Comparison of ENCODE assay signal across 29 cellular contexts in genomic region chr12:6975297-6976032, GRCh38. TPM values are rescaled to one million over a fixed set of nuclear protein-coding genes. Genes with fewer than 3 reads are reported as not detected.
DNase-seq lines count a peak whose midpoint lies in the region; ATAC-seq, FAIRE-seq and TF ChIP-seq lines count a peak whose summit lies in the region.
"Had no signal": no experiment of that assay in that cellular context is flagged by ENCODE, and none has a peak within 500 bp of the region (broad histone marks: within the 10 kb centered on the region; RNA-seq: fewer than 3 reads in every experiment).

No MANE protein-coding gene starts in this region.

- peaks cover 43% of the 10 kb centered on the region for H3K4me1 ChIP-seq in HepG2 (ENCODE audit: insufficient read depth, low read length)
- H3K4me1 ChIP-seq in right lobe of liver = peaks cover 0 to 17% (median 1%) of the 10 kb centered on the region in 4 donors
- peaks cover 14 to 18% (median 15%) of the 10 kb centered on the region in 4 donors for H3K4me1 ChIP-seq in esophagus muscularis mucosa

- intact Hi-C loops in HepG2 (cut with micrococcal nuclease; ENCODE audit: unreplicated experiment) (no loop called here), right lobe of liver (cut with DNase I) (no loop called here), esophagus muscularis mucosa (cut with DNase I) (no loop called here)
- intact Hi-C loops in activated CD8-positive, alpha-beta T cell treated with anti-CD3 and anti-CD28 coated beads for 36 hours (cut with micrococcal nuclease) = no loop called here

- CTCF ChIA-PET in HepG2 (lab: Yijun Ruan, JAX; ENCODE audit: low intra/inter-chr PET ratio, low total read pairs) = no interaction called here
- CTCF ChIA-PET in activated CD8-positive, alpha-beta T cell treated with anti-CD3 and anti-CD28 coated beads for 36 hours (lab: Charles Lee) = interaction anchor here (0.8 to 1.9 kb wide), 7 partner anchors 8 to 139 kb away, joined by 3 to 7 read pairs (median 5); partner anchors contain the start of genes C1RL and LPCAT3

- FAIRE-seq in HepG2 (lab: Jason Lieb, UNC) = no peak
- no peak for FAIRE-seq in D721Med (lab: Jason Lieb, UNC)

- H3K27ac ChIP-seq in HepG2 (ENCODE audit: extremely low read length, insufficient read depth, low read length) = no peak overlapping the region
- no peak overlapping the region for H3K27ac ChIP-seq in right lobe of liver
- no peak overlapping the region for H3K27ac ChIP-seq in esophagus muscularis mucosa (replicated peaks in 1 of 4)
- H3K27ac ChIP-seq: ascending aorta, heart right ventricle, left lung, parathyroid adenoma, vagina had no signal

- peaks cover 24% of the 10 kb centered on the region for H3K79me2 ChIP-seq in HepG2 (ENCODE audit: insufficient read depth, low read length)

- H3K36me3 ChIP-seq in HepG2 (replicated peaks in 1 of 2; ENCODE audit: control insufficient read depth in 1 of 2, insufficient read depth in 2 of 2, low read length in 2 of 2) (peaks cover 14 to 42% of the 10 kb centered on the region in 2 experiments), right lobe of liver (peaks cover 0 to 64% (median 37%) of the 10 kb centered on the region in 4 donors), esophagus muscularis mucosa (peaks cover 37 to 73% (median 68%) of the 10 kb centered on the region in 4 donors)

- no peak overlapping the region for H3K9ac ChIP-seq in HepG2 (ENCODE audit: insufficient read depth, low read depth, low read length)
- H3K9ac ChIP-seq: parathyroid adenoma had no signal

- peaks cover 71% of the 10 kb centered on the region for H3K36me3 Mint-ChIP-seq in activated CD8-positive, alpha-beta T cell treated with anti-CD3 and anti-CD28 coated beads for 36 hours (ENCODE audit: low read depth)
- H3K36me3 Mint-ChIP-seq in type B pancreatic cell = peaks cover 31% of the 10 kb centered on the region

- H3K9me3 Mint-ChIP-seq in activated CD8-positive, alpha-beta T cell treated with anti-CD3 and anti-CD28 coated beads for 36 hours = no peaks in the 10 kb centered on the region
- no peaks in the 10 kb centered on the region for H3K9me3 Mint-ChIP-seq in type B pancreatic cell
- H3K9me3 Mint-ChIP-seq: CD14-positive monocyte; dendritic cell treated with granulocyte-macrophage colony-stimulating factor and Interleukin-4, amounts not matched to agents 40 ng/mL and 50 ng/mL, for 4 days; mesothelial cell of epicardium; natural killer cell had no signal

- ATAC-seq in HepG2 (no peak), right lobe of liver (no peak), GM21367 (IDR thresholded peaks at IDR 0.05; ENCODE audit: unreplicated experiment) (no peak)
- ATAC-seq in activated CD8-positive, alpha-beta T cell treated with anti-CD3 and anti-CD28 coated beads for 36 hours = no peak
- ATAC-seq: HCT116, heart right ventricle, left lung, natural killer cell had no signal

- no peak for TF ChIP-seq CTCF in HepG2 (CRISPR knock-in tag; IDR thresholded peaks at IDR 0.05)
- no peak for TF ChIP-seq CTCF in right lobe of liver (IDR thresholded peaks at IDR 0.05)
- TF ChIP-seq CTCF in activated CD8-positive, alpha-beta T cell treated with anti-CD3 and anti-CD28 coated beads for 36 hours (IDR thresholded peaks at IDR 0.05) = no peak
- TF ChIP-seq CTCF in type B pancreatic cell (conservative IDR thresholded peaks at IDR 0.05) = no peak
- TF ChIP-seq CTCF in D721Med (IDR thresholded peaks at IDR 0.05; ENCODE audit: insufficient read depth, missing control alignments) = no peak
- no peak for TF ChIP-seq CTCF in esophagus muscularis mucosa (IDR thresholded peaks at IDR 0.05)

- TF ChIP-seq POLR2A in HepG2 (IDR thresholded peaks at IDR 0.05; ENCODE audit: insufficient read depth in 1 of 2, low read depth in 2 of 2, low read length in 2 of 2) (no peak), right lobe of liver (IDR thresholded peaks at IDR 0.05) (no peak), erythroblast (IDR thresholded peaks at IDR 0.05; ENCODE audit: low read length) (peak; percentile 26), esophagus muscularis mucosa (IDR thresholded peaks at IDR 0.05; ENCODE audit: low read depth) (no peak)

- H3K27ac Mint-ChIP-seq in activated CD8-positive, alpha-beta T cell treated with anti-CD3 and anti-CD28 coated beads for 36 hours = peak overlapping the region; percentile 76
- H3K27ac Mint-ChIP-seq in type B pancreatic cell = no peak overlapping the region
- H3K27ac Mint-ChIP-seq: dendritic cell treated with granulocyte-macrophage colony-stimulating factor and Interleukin-4, amounts not matched to agents 40 ng/mL and 50 ng/mL, for 4 days; mesothelial cell of epicardium; natural killer cell had no signal

- no peak for TF ChIP-seq RAD21 in HepG2 (CRISPR knock-in tag; IDR thresholded peaks at IDR 0.05)

- BruUV-seq in HepG2 (replicated peaks; lab: Mats Ljungman, UMichigan) = no TSS peak

- peaks cover 34% of the 10 kb centered on the region for H3K4me1 Mint-ChIP-seq in activated CD8-positive, alpha-beta T cell treated with anti-CD3 and anti-CD28 coated beads for 36 hours (ENCODE audit: low read depth)
- peaks cover 5% of the 10 kb centered on the region for H3K4me1 Mint-ChIP-seq in type B pancreatic cell (ENCODE audit: unreplicated experiment)

- no peaks in the 10 kb centered on the region for H3K27me3 Mint-ChIP-seq in activated CD8-positive, alpha-beta T cell treated with anti-CD3 and anti-CD28 coated beads for 36 hours
- no peaks in the 10 kb centered on the region for H3K27me3 Mint-ChIP-seq in type B pancreatic cell
- H3K27me3 Mint-ChIP-seq: dendritic cell treated with granulocyte-macrophage colony-stimulating factor and Interleukin-4, amounts not matched to agents 40 ng/mL and 50 ng/mL, for 4 days had no signal

- no peaks in the 10 kb centered on the region for H4K20me1 ChIP-seq in HepG2 (ENCODE audit: insufficient read depth, low read length)

- H3K27me3 ChIP-seq in HepG2 (ENCODE audit: control insufficient read depth in 1 of 2, insufficient read depth in 2 of 2, low read length in 2 of 2) (no peaks in the 10 kb centered on the region; a peak in 1 of 5 replicates), right lobe of liver (no peaks in the 10 kb centered on the region), esophagus muscularis mucosa (no peaks in the 10 kb centered on the region)
- H3K27me3 ChIP-seq: ascending aorta, heart right ventricle, left lung, vagina had no signal

- no peak for TF ChIP-seq EP300 in HepG2 (IDR thresholded peaks at IDR 0.05; ENCODE audit: low read depth in 2 of 2, low read length in 2 of 2)
- no peak for TF ChIP-seq EP300 in HepG2 (CRISPR knock-in tag; IDR thresholded peaks at IDR 0.05; ENCODE audit: borderline replicate concordance)
- no peak for TF ChIP-seq EP300 in esophagus muscularis mucosa (IDR thresholded peaks at IDR 0.05)

- no peak overlapping the region for H2AFZ ChIP-seq in HepG2 (ENCODE audit: low read length)
- H2AFZ ChIP-seq: parathyroid adenoma had no signal

- H3K4me2 ChIP-seq in HepG2 (ENCODE audit: low read depth, low read length) = no peak overlapping the region

- POLR2A ChIA-PET in HepG2 (lab: Yijun Ruan, JAX) = interaction anchor here (0.6 to 2.2 kb wide), 5 partner anchors 29 to 133 kb away, joined by 3 to 10 read pairs (median 4); partner anchors contain the start of genes C12orf57, LPCAT3 and RNU7-1
- POLR2A ChIA-PET in activated CD8-positive, alpha-beta T cell treated with anti-CD3 and anti-CD28 coated beads for 36 hours (lab: Charles Lee) = interaction anchor here (1.5 to 11.2 kb wide), 3 partner anchors 35 to 133 kb away, joined by 4 to 198 read pairs (median 12); partner anchors contain the start of genes C12orf57, LPCAT3 and RNU7-1

- H3K9me3 ChIP-seq in HepG2 (ENCODE audit: low read length) (no peaks in the 10 kb centered on the region), right lobe of liver (no peaks in the 10 kb centered on the region), esophagus muscularis mucosa (no peaks in the 10 kb centered on the region)
- H3K9me3 ChIP-seq: ascending aorta, heart right ventricle, left lung, vagina had no signal

- H3K4me3 ChIP-seq in HepG2 (replicated peaks in 1 of 3; ENCODE audit: insufficient read depth in 1 of 3, low read depth in 2 of 3, low read length in 3 of 3) = no peak overlapping the region
- no peak overlapping the region for H3K4me3 ChIP-seq in right lobe of liver
- H3K4me3 ChIP-seq in esophagus muscularis mucosa = no peak overlapping the region
- H3K4me3 ChIP-seq: ascending aorta, heart right ventricle, left lung, vagina had no signal

- no peak overlapping the region for H3K4me3 Mint-ChIP-seq in activated CD8-positive, alpha-beta T cell treated with anti-CD3 and anti-CD28 coated beads for 36 hours
- peak overlapping the region; percentile 10 for H3K4me3 Mint-ChIP-seq in type B pancreatic cell
- H3K4me3 Mint-ChIP-seq: CD14-positive monocyte; dendritic cell treated with granulocyte-macrophage colony-stimulating factor and Interleukin-4, amounts not matched to agents 40 ng/mL and 50 ng/mL, for 4 days; mesothelial cell of epicardium; natural killer cell had no signal

- in situ Hi-C loops in HepG2 (cut with HindIII; ENCODE audit: extremely low pct_ligation_motif_present, low pct_unique_long_range_greater_than_20kb) = no loop called here

- WGBS in HepG2 (ENCODE audit: low lambda C conversion rate) = 100% methylated on average over 2 of the region's 2 CpGs
- 94% methylated on average over 2 of the region's 2 CpGs for WGBS in right lobe of liver (ENCODE audit: insufficient coverage, low coverage, low lambda C conversion rate, missing lambda C conversion rate)
- WGBS in esophagus muscularis mucosa = 92% methylated on average over 2 of the region's 2 CpGs

- DNase-seq in HepG2 (ENCODE audit: low spot score) = no peak
- no peak for DNase-seq in right lobe of liver
- DNase-seq in activated CD8-positive, alpha-beta T cell treated with anti-CD3 and anti-CD28 coated beads for 36 hours = no peak
- no peak for DNase-seq in erythroblast (lab: John Stamatoyannopoulos, UW)
- no peak for DNase-seq in type B pancreatic cell (ENCODE audit: extremely low spot score, unreplicated experiment)
- DNase-seq in D721Med (ENCODE audit: insufficient read length, low spot score) = no peak
- no peak for DNase-seq in esophagus muscularis mucosa (ENCODE audit: extremely low spot score)
- DNase-seq: activated CD4-positive, CD25-positive, alpha-beta regulatory T cell; activated effector memory CD4-positive, alpha-beta T cell treated with anti-CD3 and anti-CD28 coated beads, Interleukin-2, amount 50 U/mL, for 16 hours; caudate nucleus; heart right ventricle; KG1; left lung; MV-4-11; natural killer cell; NCI-H1694 treated with DMSO at 0.1 percent for 48 hours; NCI-H2227 treated with DMSO at 0.1 percent for 48 hours; T1000 had no signal

RNA-seq across cellular contexts. Expression of gene EMG1, which starts 4.8 kb away (rescaled TPM):
- total RNA-seq in HepG2 (2016; rRNA removed; fragmentation: Illumina TruSeq; extraction: Trizol) (130 and 190 TPM in 2 replicates), right lobe of liver (10 to 100 TPM; 13.2 to 28.1 (median 18.9) TPM), type B pancreatic cell (ENCODE audit: low replicate concordance) (46.5 and 108 TPM in 2 replicates), esophagus muscularis mucosa (10 to 100 TPM; 20.8 to 35.1 (median 26.3) TPM)
- 38.0 and 40.3 TPM in 2 replicates for total RNA-seq in HepG2 (2016; cell fraction: cytosol; rRNA removed; fragmentation: Illumina TruSeq; extraction: Trizol; ENCODE audit: low read depth)
- total RNA-seq in HepG2 (2016; cell fraction: insoluble cytoplasmic fraction; rRNA removed; fragmentation: Illumina TruSeq; extraction: Trizol) = 130 and 206 TPM in 2 replicates
- total RNA-seq in HepG2 (2016; cell fraction: membrane; rRNA removed; fragmentation: Illumina TruSeq; extraction: Trizol) = 62.9 and 63.2 TPM in 2 replicates
- total RNA-seq in HepG2 (2016; cell fraction: nucleus; rRNA removed; fragmentation: Illumina TruSeq; extraction: Trizol) = 52.9 and 57.8 TPM in 2 replicates
- polyA plus RNA-seq in HepG2 (2011; rRNA removed) = 57.7 and 76.3 TPM in 2 replicates
- 64.6 and 65.8 TPM in 2 replicates for polyA plus RNA-seq in HepG2 (2011; cell fraction: cytosol; rRNA removed)
- 29.6 and 30.6 TPM in 2 replicates for polyA plus RNA-seq in HepG2 (2011; cell fraction: nucleus; rRNA removed)
- 77.8 and 90.4 TPM in 2 replicates for polyA plus RNA-seq in HepG2 (2012)
- polyA plus RNA-seq in HepG2 (2016; cell fraction: cytosol; fragmentation: Illumina TruSeq; extraction: Trizol; ENCODE audit: low read depth) = 33.8 and 36.4 TPM in 2 replicates
- polyA plus RNA-seq in HepG2 (2016; cell fraction: insoluble cytoplasmic fraction; fragmentation: Illumina TruSeq; extraction: Trizol; ENCODE audit: low read depth) = 134 and 149 TPM in 2 replicates
- polyA plus RNA-seq in HepG2 (2016; cell fraction: membrane; fragmentation: Illumina TruSeq; extraction: Trizol; ENCODE audit: low read depth) = 37.6 and 40.6 TPM in 2 replicates
- 54.7 and 59.5 TPM in 2 replicates for polyA plus RNA-seq in HepG2 (2016; cell fraction: nucleus; fragmentation: Illumina TruSeq; extraction: Trizol; ENCODE audit: insufficient read depth, low read depth)
- 28.0 and 64.6 TPM in 2 replicates for polyA minus RNA-seq in HepG2 (2011; rRNA and poly(A)+ RNA removed; ENCODE audit: low replicate concordance)
- 16.4 and 18.5 TPM in 2 replicates for polyA minus RNA-seq in HepG2 (2011; cell fraction: cytosol; rRNA and poly(A)+ RNA removed)
- 29.6 and 33.3 TPM in 2 replicates for polyA minus RNA-seq in HepG2 (2011; cell fraction: nucleus; rRNA and poly(A)+ RNA removed)
- 10 to 100 TPM; 88.6 to 97.8 TPM for total RNA-seq in activated CD8-positive, alpha-beta T cell treated with anti-CD3 and anti-CD28 coated beads for 36 hours

RNA-seq across cellular contexts. Expression of gene PHB2, which starts 5.0 kb away (rescaled TPM):
- total RNA-seq in HepG2 (2016; rRNA removed; fragmentation: Illumina TruSeq; extraction: Trizol) (291 and 394 TPM in 2 replicates), right lobe of liver (100 to 1,000 TPM in 4 of 6 experiments, 10 to 100 TPM in 2; 95.5 to 215 (median 122) TPM), type B pancreatic cell (ENCODE audit: low replicate concordance) (252 and 377 TPM in 2 replicates), esophagus muscularis mucosa (100 to 1,000 TPM; 194 to 265 (median 233) TPM)
- total RNA-seq in HepG2 (2016; cell fraction: cytosol; rRNA removed; fragmentation: Illumina TruSeq; extraction: Trizol; ENCODE audit: low read depth) = 224 and 243 TPM in 2 replicates
- total RNA-seq in HepG2 (2016; cell fraction: insoluble cytoplasmic fraction; rRNA removed; fragmentation: Illumina TruSeq; extraction: Trizol) = 284 and 404 TPM in 2 replicates
- total RNA-seq in HepG2 (2016; cell fraction: membrane; rRNA removed; fragmentation: Illumina TruSeq; extraction: Trizol) = 358 and 365 TPM in 2 replicates
- 232 and 256 TPM in 2 replicates for total RNA-seq in HepG2 (2016; cell fraction: nucleus; rRNA removed; fragmentation: Illumina TruSeq; extraction: Trizol)
- polyA plus RNA-seq in HepG2 (2011; rRNA removed) = 425 and 468 TPM in 2 replicates
- 471 and 553 TPM in 2 replicates for polyA plus RNA-seq in HepG2 (2011; cell fraction: cytosol; rRNA removed)
- polyA plus RNA-seq in HepG2 (2011; cell fraction: nucleus; rRNA removed) = 362 and 507 TPM in 2 replicates
- 214 and 248 TPM in 2 replicates for polyA plus RNA-seq in HepG2 (2012)
- polyA plus RNA-seq in HepG2 (2016; cell fraction: cytosol; fragmentation: Illumina TruSeq; extraction: Trizol; ENCODE audit: low read depth) = 212 and 232 TPM in 2 replicates
- polyA plus RNA-seq in HepG2 (2016; cell fraction: insoluble cytoplasmic fraction; fragmentation: Illumina TruSeq; extraction: Trizol; ENCODE audit: low read depth) = 290 and 308 TPM in 2 replicates
- polyA plus RNA-seq in HepG2 (2016; cell fraction: membrane; fragmentation: Illumina TruSeq; extraction: Trizol; ENCODE audit: low read depth) = 313 and 326 TPM in 2 replicates
- polyA plus RNA-seq in HepG2 (2016; cell fraction: nucleus; fragmentation: Illumina TruSeq; extraction: Trizol; ENCODE audit: insufficient read depth, low read depth) = 428 and 438 TPM in 2 replicates
- 299 and 308 TPM in 2 replicates for polyA minus RNA-seq in HepG2 (2011; rRNA and poly(A)+ RNA removed; ENCODE audit: low replicate concordance)
- 80.4 and 95.3 TPM in 2 replicates for polyA minus RNA-seq in HepG2 (2011; cell fraction: cytosol; rRNA and poly(A)+ RNA removed)
- polyA minus RNA-seq in HepG2 (2011; cell fraction: nucleus; rRNA and poly(A)+ RNA removed) = 135 and 142 TPM in 2 replicates
- total RNA-seq in activated CD8-positive, alpha-beta T cell treated with anti-CD3 and anti-CD28 coated beads for 36 hours = 100 to 1,000 TPM; 419 to 428 TPM

RNA-seq across cellular contexts. Expression of gene PTPN6, which starts 24.3 kb away (rescaled TPM):
- total RNA-seq in HepG2 (2016; rRNA removed; fragmentation: Illumina TruSeq; extraction: Trizol) = 9.5 and 10.6 TPM in 2 replicates
- 2.7 and 2.8 TPM in 2 replicates for total RNA-seq in HepG2 (2016; cell fraction: cytosol; rRNA removed; fragmentation: Illumina TruSeq; extraction: Trizol; ENCODE audit: low read depth)
- 9.8 and 10.6 TPM in 2 replicates for total RNA-seq in HepG2 (2016; cell fraction: insoluble cytoplasmic fraction; rRNA removed; fragmentation: Illumina TruSeq; extraction: Trizol)
- total RNA-seq in HepG2 (2016; cell fraction: membrane; rRNA removed; fragmentation: Illumina TruSeq; extraction: Trizol) = 5.0 and 5.3 TPM in 2 replicates
- total RNA-seq in HepG2 (2016; cell fraction: nucleus; rRNA removed; fragmentation: Illumina TruSeq; extraction: Trizol) = 6.1 and 6.3 TPM in 2 replicates
- 9.1 and 10.5 TPM in 2 replicates for polyA plus RNA-seq in HepG2 (2011; rRNA removed)
- 8.0 and 10.7 TPM in 2 replicates for polyA plus RNA-seq in HepG2 (2011; cell fraction: cytosol; rRNA removed)
- 13.2 and 17.8 TPM in 2 replicates for polyA plus RNA-seq in HepG2 (2011; cell fraction: nucleus; rRNA removed)
- polyA plus RNA-seq in HepG2 (2012) = 9.0 and 12.4 TPM in 2 replicates
- polyA plus RNA-seq in HepG2 (2016; cell fraction: cytosol; fragmentation: Illumina TruSeq; extraction: Trizol; ENCODE audit: low read depth) = 1.6 and 1.7 TPM in 2 replicates
- 8.9 and 12.5 TPM in 2 replicates for polyA plus RNA-seq in HepG2 (2016; cell fraction: insoluble cytoplasmic fraction; fragmentation: Illumina TruSeq; extraction: Trizol; ENCODE audit: low read depth)
- polyA plus RNA-seq in HepG2 (2016; cell fraction: membrane; fragmentation: Illumina TruSeq; extraction: Trizol; ENCODE audit: low read depth) = 3.1 and 4.4 TPM in 2 replicates
- polyA plus RNA-seq in HepG2 (2016; cell fraction: nucleus; fragmentation: Illumina TruSeq; extraction: Trizol; ENCODE audit: insufficient read depth, low read depth) = 17.8 and 18.0 TPM in 2 replicates
- polyA minus RNA-seq in HepG2 (2011; rRNA and poly(A)+ RNA removed; ENCODE audit: low replicate concordance) = 14.7 and 22.7 TPM in 2 replicates
- 10.0 and 10.3 TPM in 2 replicates for polyA minus RNA-seq in HepG2 (2011; cell fraction: cytosol; rRNA and poly(A)+ RNA removed)
- polyA minus RNA-seq in HepG2 (2011; cell fraction: nucleus; rRNA and poly(A)+ RNA removed) = 4.1 and 4.2 TPM in 2 replicates
- total RNA-seq in right lobe of liver = 10 to 100 TPM; 12.1 to 30.6 (median 19.4) TPM
- total RNA-seq in activated CD8-positive, alpha-beta T cell treated with anti-CD3 and anti-CD28 coated beads for 36 hours = 100 to 1,000 TPM; 485 to 489 TPM
- 15.6 and 61.0 TPM in 2 replicates for total RNA-seq in type B pancreatic cell (ENCODE audit: low replicate concordance)
- 10 to 100 TPM in 3 of 4 donors, 1 to 10 TPM in 1; 9.1 to 16.9 (median 13.3) TPM for total RNA-seq in esophagus muscularis mucosa

RNA-seq across cellular contexts. Expression of gene C12orf57, which starts 31.6 kb away (rescaled TPM):
- total RNA-seq in HepG2 (2016; rRNA removed; fragmentation: Illumina TruSeq; extraction: Trizol) = 84.0 and 89.7 TPM in 2 replicates
- 98.3 and 102 TPM in 2 replicates for total RNA-seq in HepG2 (2016; cell fraction: cytosol; rRNA removed; fragmentation: Illumina TruSeq; extraction: Trizol; ENCODE audit: low read depth)
- 84.2 and 105 TPM in 2 replicates for total RNA-seq in HepG2 (2016; cell fraction: insoluble cytoplasmic fraction; rRNA removed; fragmentation: Illumina TruSeq; extraction: Trizol)
- total RNA-seq in HepG2 (2016; cell fraction: membrane; rRNA removed; fragmentation: Illumina TruSeq; extraction: Trizol) = 106 and 113 TPM in 2 replicates
- total RNA-seq in HepG2 (2016; cell fraction: nucleus; rRNA removed; fragmentation: Illumina TruSeq; extraction: Trizol) = 42.1 and 43.4 TPM in 2 replicates
- 287 and 302 TPM in 2 replicates for polyA plus RNA-seq in HepG2 (2011; rRNA removed)
- polyA plus RNA-seq in HepG2 (2011; cell fraction: cytosol; rRNA removed) = 405 and 458 TPM in 2 replicates
- polyA plus RNA-seq in HepG2 (2011; cell fraction: nucleus; rRNA removed) = 151 and 164 TPM in 2 replicates
- polyA plus RNA-seq in HepG2 (2012) = 75.2 and 129 TPM in 2 replicates
- polyA plus RNA-seq in HepG2 (2016; cell fraction: cytosol; fragmentation: Illumina TruSeq; extraction: Trizol; ENCODE audit: low read depth) = 86.1 and 87.7 TPM in 2 replicates
- 98.5 and 104 TPM in 2 replicates for polyA plus RNA-seq in HepG2 (2016; cell fraction: insoluble cytoplasmic fraction; fragmentation: Illumina TruSeq; extraction: Trizol; ENCODE audit: low read depth)
- 96.1 and 98.2 TPM in 2 replicates for polyA plus RNA-seq in HepG2 (2016; cell fraction: membrane; fragmentation: Illumina TruSeq; extraction: Trizol; ENCODE audit: low read depth)
- 57.2 and 57.4 TPM in 2 replicates for polyA plus RNA-seq in HepG2 (2016; cell fraction: nucleus; fragmentation: Illumina TruSeq; extraction: Trizol; ENCODE audit: insufficient read depth, low read depth)
- polyA minus RNA-seq in HepG2 (2011; rRNA and poly(A)+ RNA removed; ENCODE audit: low replicate concordance) = 93.0 and 145 TPM in 2 replicates
- polyA minus RNA-seq in HepG2 (2011; cell fraction: cytosol; rRNA and poly(A)+ RNA removed) = 36.8 and 41.7 TPM in 2 replicates
- polyA minus RNA-seq in HepG2 (2011; cell fraction: nucleus; rRNA and poly(A)+ RNA removed) = 37.5 and 38.8 TPM in 2 replicates
- total RNA-seq in right lobe of liver = 100 to 1,000 TPM in 2 of 6 experiments, 10 to 100 TPM in 4; 47.6 to 189 (median 70.5) TPM
- 100 to 1,000 TPM; 226 to 244 TPM for total RNA-seq in activated CD8-positive, alpha-beta T cell treated with anti-CD3 and anti-CD28 coated beads for 36 hours
- 220 and 275 TPM in 2 replicates for total RNA-seq in type B pancreatic cell (ENCODE audit: low replicate concordance)
- 100 to 1,000 TPM; 307 to 437 (median 325) TPM for total RNA-seq in esophagus muscularis mucosa

RNA-seq across cellular contexts. Expression of gene RNU7-1, which starts 31.8 kb away (rescaled TPM):
- total RNA-seq in HepG2 (2016; rRNA removed; fragmentation: Illumina TruSeq; extraction: Trizol) = not detected in 2 replicates
- total RNA-seq in HepG2 (2016; cell fraction: cytosol; rRNA removed; fragmentation: Illumina TruSeq; extraction: Trizol; ENCODE audit: low read depth) = not detected in 2 replicates
- not detected in 2 replicates for total RNA-seq in HepG2 (2016; cell fraction: insoluble cytoplasmic fraction; rRNA removed; fragmentation: Illumina TruSeq; extraction: Trizol)
- total RNA-seq in HepG2 (2016; cell fraction: membrane; rRNA removed; fragmentation: Illumina TruSeq; extraction: Trizol) = not detected in 2 replicates
- total RNA-seq in HepG2 (2016; cell fraction: nucleus; rRNA removed; fragmentation: Illumina TruSeq; extraction: Trizol) = not detected in 2 replicates
- polyA plus RNA-seq in HepG2 (2011; rRNA removed) = not detected in 2 replicates
- not detected in 2 replicates for polyA plus RNA-seq in HepG2 (2011; cell fraction: cytosol; rRNA removed)
- polyA plus RNA-seq in HepG2 (2011; cell fraction: nucleus; rRNA removed) = not detected in 2 replicates
- polyA plus RNA-seq in HepG2 (2012) = not detected in 2 replicates
- polyA plus RNA-seq in HepG2 (2016; cell fraction: cytosol; fragmentation: Illumina TruSeq; extraction: Trizol; ENCODE audit: low read depth) = not detected in 2 replicates
- not detected in 2 replicates for polyA plus RNA-seq in HepG2 (2016; cell fraction: insoluble cytoplasmic fraction; fragmentation: Illumina TruSeq; extraction: Trizol; ENCODE audit: low read depth)
- polyA plus RNA-seq in HepG2 (2016; cell fraction: membrane; fragmentation: Illumina TruSeq; extraction: Trizol; ENCODE audit: low read depth) = not detected in 2 replicates
- not detected in 2 replicates for polyA plus RNA-seq in HepG2 (2016; cell fraction: nucleus; fragmentation: Illumina TruSeq; extraction: Trizol; ENCODE audit: insufficient read depth, low read depth)
- polyA minus RNA-seq in HepG2 (2011; rRNA and poly(A)+ RNA removed; ENCODE audit: low replicate concordance) = not detected in 2 replicates
- polyA minus RNA-seq in HepG2 (2011; cell fraction: cytosol; rRNA and poly(A)+ RNA removed) = not detected in 2 replicates
- not detected in 2 replicates for polyA minus RNA-seq in HepG2 (2011; cell fraction: nucleus; rRNA and poly(A)+ RNA removed)
- not detected for total RNA-seq in right lobe of liver
- total RNA-seq in activated CD8-positive, alpha-beta T cell treated with anti-CD3 and anti-CD28 coated beads for 36 hours = not detected
- total RNA-seq in type B pancreatic cell (ENCODE audit: low replicate concordance) = not detected in 2 replicates
- total RNA-seq in esophagus muscularis mucosa = not detected
- total RNA-seq: ascending aorta, G401, heart right ventricle, left lung, mesothelial cell of epicardium, natural killer cell, temporal lobe, vagina had no signal
- polyA plus RNA-seq: AG04450, CD14-positive monocyte, heart right ventricle had no signal
